ENCODE assay signal across 21 cellular contexts in the genomic region with DNA sequence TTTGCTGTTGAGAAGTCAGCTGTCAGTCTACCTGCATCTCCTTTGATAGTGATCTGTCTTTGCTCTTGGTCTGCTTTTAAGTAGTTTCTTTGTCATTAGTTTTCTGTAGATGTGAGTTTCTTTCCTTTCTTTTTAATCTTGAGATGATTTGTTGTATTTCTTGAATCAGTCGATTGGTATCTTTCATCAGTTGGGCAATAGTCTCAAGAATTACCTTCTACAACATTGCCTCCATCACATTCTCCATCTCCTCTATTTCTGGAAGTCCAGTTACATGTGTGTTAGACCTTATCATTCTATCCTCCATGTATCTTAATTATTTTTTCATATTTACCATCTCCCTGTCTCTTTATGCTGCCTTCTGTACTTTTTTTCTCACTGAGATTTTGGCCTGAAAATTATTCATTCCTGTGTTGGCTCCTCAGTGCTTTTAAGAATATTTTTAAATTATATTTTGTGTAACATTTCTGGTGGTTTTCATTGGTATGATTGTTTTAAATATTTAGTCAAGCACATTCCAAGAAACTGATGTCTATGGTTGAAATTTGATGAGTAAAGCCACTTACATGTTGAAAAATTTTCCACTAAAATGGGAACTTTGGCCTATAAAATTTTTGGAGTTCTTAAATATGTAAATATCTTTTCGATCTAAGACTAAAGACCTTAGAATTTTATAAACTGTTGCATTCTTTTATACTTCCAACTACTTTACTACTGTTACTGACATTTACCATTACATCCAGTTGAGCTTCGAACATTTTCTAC.
DNase-seq lines count a peak whose midpoint lies in the region; ATAC-seq and TF ChIP-seq lines count a peak whose summit lies in the region.
"Had no signal": no experiment of that assay in that cellular context is flagged by ENCODE, and none has a peak within 500 bp of the region (broad histone marks: within the 10 kb centered on the region; RNA-seq: fewer than 3 reads in every experiment).

No MANE protein-coding gene starts in this region.

- H3K4me3 ChIP-seq in AG04449 (ENCODE audit: low read depth, low read length), result no peak overlapping the region
- no peak overlapping the region for H3K4me3 ChIP-seq in adipocyte (ENCODE audit: low read length)
- H3K4me3 ChIP-seq: BLaER1 had no signal

- no peaks in the 10 kb centered on the region for H3K36me3 ChIP-seq in adipocyte (ENCODE audit: control insufficient read depth, insufficient read depth, low read length, severe bottlenecking)
- H3K36me3 ChIP-seq: BLaER1 had no signal

- H3K27me3 ChIP-seq in adipocyte (replicated peaks; ENCODE audit: control insufficient read depth, insufficient read depth, low read length), result peaks cover 3% of the 10 kb centered on the region
- H3K27me3 ChIP-seq: BLaER1 had no signal

- peaks cover 6% of the 10 kb centered on the region for H3K9me3 ChIP-seq in adipocyte (ENCODE audit: control insufficient read depth, low read length)
- H3K9me3 ChIP-seq: BLaER1, SK-N-SH had no signal

- POLR2A ChIA-PET in AG04449 (lab: Yijun Ruan, JAX), result no interaction called here

- CTCF ChIA-PET in AG04449 (lab: Yijun Ruan, JAX), result no interaction called here

- ATAC-seq in GM19467 (IDR thresholded peaks at IDR 0.05; ENCODE audit: unreplicated experiment), result no peak
- ATAC-seq: CD8-positive, alpha-beta T cell; PC-3 had no signal

- no peak for TF ChIP-seq CTCF in AG04449 (IDR thresholded peaks at IDR 0.05; ENCODE audit: insufficient read depth, low read length, missing control alignments)

- H3K4me1 ChIP-seq in adipocyte (ENCODE audit: control insufficient read depth, insufficient read depth, low read length), result no peaks in the 10 kb centered on the region
- H3K4me1 ChIP-seq: BLaER1 had no signal

- DNase-seq in AG04449 (ENCODE audit: low read depth, low spot score), result peak; percentile 51
- peak; percentile 11 for DNase-seq in GM04504 (ENCODE audit: low read depth)
- peak; percentile 82 for DNase-seq in adipocyte (ENCODE audit: low read depth)
- peak; percentile 97 for DNase-seq in fibroblast of peridontal ligament (ENCODE audit: extremely low read depth)
- no peak for DNase-seq in NOMO-1 treated with DMSO at 0.1 percent for 48 hours (lab: John Stamatoyannopoulos, UW; ENCODE audit: unreplicated experiment)
- no peak for DNase-seq in glomerular visceral epithelial cell (ENCODE audit: extremely low spot score)
- DNase-seq in NCI-H1694 (lab: John Stamatoyannopoulos, UW), result no peak
- DNase-seq: Calu3; CD8-positive, alpha-beta T cell; H7; NCI-H1105; NCI-H2107; NCI-H510A treated with DMSO at 0.1 percent for 48 hours; NCI-H82; PC-3; RPMI8226; SHP77 treated with DMSO at 0.1 percent for 48 hours; SK-N-SH; T-helper 1 cell had no signal

- H3K9ac ChIP-seq in adipocyte (ENCODE audit: low read length), result no peak overlapping the region
- H3K9ac ChIP-seq: BLaER1, SK-N-SH had no signal

Comparison
In these comparisons a context has a peak if more than half of its experiments do, and no peak if none do; other contexts are left out.
1. DNase-seq: peak in AG04449 (single experiment), GM04504 (single experiment), adipocyte (single experiment) and fibroblast of peridontal ligament (single experiment); none in NOMO-1 treated with DMSO at 0.1 percent for 48 hours (single experiment), glomerular visceral epithelial cell (single experiment) and NCI-H1694 (single experiment).